ENCODE assay signal across 1 cellular context in genomic region chr6:56852249-56852606, GRCh38.
TF ChIP-seq lines count a peak whose summit lies in the region.

No MANE protein-coding gene starts in this region.

TF ChIP-seq in GM23338, 12 proteins besides CTCF, POLR2A, EP300 and RAD21 (continued from another document):
- TF ChIP-seq ZNF462 (CRISPR knock-in tag; IDR thresholded peaks at IDR 0.05) (no peak), REST (IDR thresholded peaks at IDR 0.05; ENCODE audit: unreplicated experiment) (no peak), NANOG (IDR thresholded peaks at IDR 0.05; ENCODE audit: borderline replicate concordance) (no peak), POLR2AphosphoS5 (IDR thresholded peaks at IDR 0.05; ENCODE audit: low read depth) (no peak)
